ENCODE assay signal across 2 cellular contexts in genomic region chr2:207312006-207312356, GRCh38.
TF ChIP-seq lines count a peak whose summit lies in the region.

No MANE protein-coding gene starts in this region.

TF ChIP-seq in IMR-90, 13 proteins besides CTCF, POLR2A, EP300 and RAD21 (continued from another document):
- TF ChIP-seq ELK1 (IDR thresholded peaks at IDR 0.05; ENCODE audit: borderline replicate concordance, low read depth, low read length) (no peak), NFE2L2 (IDR thresholded peaks at IDR 0.05; ENCODE audit: low read depth, low read length) (no peak), SMC3 (IDR thresholded peaks at IDR 0.05; ENCODE audit: low read depth, low read length) (no peak), MAFK (IDR thresholded peaks at IDR 0.05; ENCODE audit: low read depth, low read length) (no peak), RCOR1 (IDR thresholded peaks at IDR 0.05; ENCODE audit: insufficient replicate concordance, low read length) (no peak), BHLHE40 (IDR thresholded peaks at IDR 0.05; ENCODE audit: low read depth, low read length) (no peak), MXI1 (IDR thresholded peaks at IDR 0.05; ENCODE audit: borderline replicate concordance, low read depth, low read length) (no peak), FOS (IDR thresholded peaks at IDR 0.05; ENCODE audit: low read depth, low read length) (no peak), MAZ (IDR thresholded peaks at IDR 0.05; ENCODE audit: borderline replicate concordance, low read depth, low read length) (no peak), RFX5 (IDR thresholded peaks at IDR 0.05; ENCODE audit: low read depth, low read length) (no peak), CHD1 (IDR thresholded peaks at IDR 0.05; ENCODE audit: low read depth, low read length) (no peak)
- TF ChIP-seq, protein P1, sequence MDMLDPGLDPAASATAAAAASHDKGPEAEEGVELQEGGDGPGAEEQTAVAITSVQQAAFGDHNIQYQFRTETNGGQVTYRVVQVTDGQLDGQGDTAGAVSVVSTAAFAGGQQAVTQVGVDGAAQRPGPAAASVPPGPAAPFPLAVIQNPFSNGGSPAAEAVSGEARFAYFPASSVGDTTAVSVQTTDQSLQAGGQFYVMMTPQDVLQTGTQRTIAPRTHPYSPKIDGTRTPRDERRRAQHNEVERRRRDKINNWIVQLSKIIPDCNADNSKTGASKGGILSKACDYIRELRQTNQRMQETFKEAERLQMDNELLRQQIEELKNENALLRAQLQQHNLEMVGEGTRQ (IDR thresholded peaks at IDR 0.05; ENCODE audit: low read depth, low read length): no peak
TF ChIP-seq in IMR-90: peak in this region for 0.

TF ChIP-seq in neural cell, 6 proteins besides CTCF, POLR2A, EP300 and RAD21:
- TF ChIP-seq, protein P2, sequence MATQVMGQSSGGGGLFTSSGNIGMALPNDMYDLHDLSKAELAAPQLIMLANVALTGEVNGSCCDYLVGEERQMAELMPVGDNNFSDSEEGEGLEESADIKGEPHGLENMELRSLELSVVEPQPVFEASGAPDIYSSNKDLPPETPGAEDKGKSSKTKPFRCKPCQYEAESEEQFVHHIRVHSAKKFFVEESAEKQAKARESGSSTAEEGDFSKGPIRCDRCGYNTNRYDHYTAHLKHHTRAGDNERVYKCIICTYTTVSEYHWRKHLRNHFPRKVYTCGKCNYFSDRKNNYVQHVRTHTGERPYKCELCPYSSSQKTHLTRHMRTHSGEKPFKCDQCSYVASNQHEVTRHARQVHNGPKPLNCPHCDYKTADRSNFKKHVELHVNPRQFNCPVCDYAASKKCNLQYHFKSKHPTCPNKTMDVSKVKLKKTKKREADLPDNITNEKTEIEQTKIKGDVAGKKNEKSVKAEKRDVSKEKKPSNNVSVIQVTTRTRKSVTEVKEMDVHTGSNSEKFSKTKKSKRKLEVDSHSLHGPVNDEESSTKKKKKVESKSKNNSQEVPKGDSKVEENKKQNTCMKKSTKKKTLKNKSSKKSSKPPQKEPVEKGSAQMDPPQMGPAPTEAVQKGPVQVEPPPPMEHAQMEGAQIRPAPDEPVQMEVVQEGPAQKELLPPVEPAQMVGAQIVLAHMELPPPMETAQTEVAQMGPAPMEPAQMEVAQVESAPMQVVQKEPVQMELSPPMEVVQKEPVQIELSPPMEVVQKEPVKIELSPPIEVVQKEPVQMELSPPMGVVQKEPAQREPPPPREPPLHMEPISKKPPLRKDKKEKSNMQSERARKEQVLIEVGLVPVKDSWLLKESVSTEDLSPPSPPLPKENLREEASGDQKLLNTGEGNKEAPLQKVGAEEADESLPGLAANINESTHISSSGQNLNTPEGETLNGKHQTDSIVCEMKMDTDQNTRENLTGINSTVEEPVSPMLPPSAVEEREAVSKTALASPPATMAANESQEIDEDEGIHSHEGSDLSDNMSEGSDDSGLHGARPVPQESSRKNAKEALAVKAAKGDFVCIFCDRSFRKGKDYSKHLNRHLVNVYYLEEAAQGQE (IDR thresholded peaks at IDR 0.05; ENCODE audit: borderline replicate concordance): no peak
- TF ChIP-seq POLR2AphosphoS5 (IDR thresholded peaks at IDR 0.05) (no peak), TAF1 (IDR thresholded peaks at IDR 0.05; ENCODE audit: low read depth) (no peak), MXI1 (conservative IDR thresholded peaks at IDR 0.05; ENCODE audit: poor library complexity, severe bottlenecking) (no peak), EZH2 (IDR thresholded peaks at IDR 0.05; ENCODE audit: borderline replicate concordance, insufficient read depth, low read length, poor library complexity, severe bottlenecking) (no peak), SMC3 (conservative IDR thresholded peaks at IDR 0.05; ENCODE audit: poor library complexity) (no peak)
